33 cellular contexts compared by ENCODE assay signal in the genomic region with DNA sequence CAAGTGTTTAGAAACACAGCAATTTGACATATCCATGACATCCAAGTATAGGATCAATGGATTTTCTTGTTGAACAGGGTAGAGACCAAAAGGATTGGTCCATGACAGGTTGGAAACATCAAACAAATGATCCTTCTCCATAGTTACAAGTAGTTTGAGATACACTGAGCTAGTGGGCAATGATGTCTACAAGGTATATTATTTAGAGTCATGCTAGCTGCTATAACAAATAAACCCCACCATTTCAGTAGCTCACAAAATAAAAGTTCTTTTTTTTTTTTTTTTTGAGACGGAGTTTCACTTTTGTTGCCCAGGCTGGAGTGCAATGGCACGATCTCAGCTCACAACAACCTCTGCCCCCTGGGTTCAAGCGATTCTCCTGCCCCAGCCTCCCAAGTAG. TPM values are rescaled to one million over a fixed set of nuclear protein-coding genes. Genes with fewer than 3 reads are reported as not detected.
"Had no signal": no experiment of that assay in that cellular context is flagged by ENCODE, and none has a peak within 500 bp of the region (broad histone marks: within the 10 kb centered on the region; RNA-seq: fewer than 3 reads in every experiment).

No MANE protein-coding gene starts in this region.

- H3K27ac Mint-ChIP-seq: effector memory CD8-positive, alpha-beta T cell; endodermal cell; mesothelial cell of epicardium had no signal

- H3K4me3 ChIP-seq: colonic mucosa, esophagus squamous epithelium, gastrocnemius medialis, heart right ventricle, left lung, lower lobe of right lung, mucosa of descending colon had no signal

- ATAC-seq: effector memory CD8-positive, alpha-beta T cell; esophagus mucosa; gastrocnemius medialis; heart right ventricle; left cardiac atrium; left lung; left ventricle myocardium superior; lower lobe of right lung; mucosa of descending colon had no signal

- H3K36me3 Mint-ChIP-seq: mesothelial cell of epicardium had no signal

- H3K27ac ChIP-seq: colonic mucosa, epithelial cell of prostate, esophagus squamous epithelium, gastrocnemius medialis, heart right ventricle, left lung, lower lobe of right lung had no signal

- H3K36me3 ChIP-seq: colonic mucosa, esophagus squamous epithelium, gastrocnemius medialis, heart right ventricle, left lung, lower lobe of right lung had no signal

- H3K4me1 Mint-ChIP-seq: endodermal cell, mesothelial cell of epicardium had no signal

- FAIRE-seq: endometrium, islet of Langerhans, keratinocyte had no signal

- H3K4me1 ChIP-seq: colonic mucosa had no signal

- H3K27me3 Mint-ChIP-seq: effector memory CD8-positive, alpha-beta T cell had no signal

- H3K9me3 ChIP-seq: colonic mucosa, gastrocnemius medialis had no signal

- H3K27me3 ChIP-seq: colonic mucosa, esophagus squamous epithelium, gastrocnemius medialis, heart right ventricle, left lung had no signal

- DNase-seq: colonic mucosa; cortex of kidney; effector CD8-positive, alpha-beta T cell; effector memory CD8-positive, alpha-beta T cell; endodermal cell; erythroblast; esophagus squamous epithelium; foreskin melanocyte; gastrocnemius medialis; glutamatergic neuron; head of caudate nucleus; heart right ventricle; hippocampal formation; left cardiac atrium; left lung; left ventricle myocardium superior; lower lobe of right lung; mesenchymal stem cell; mucosa of descending colon had no signal

- H3K4me3 Mint-ChIP-seq: dendritic cell treated with granulocyte-macrophage colony-stimulating factor and Interleukin-4, amounts not matched to agents 40 ng/mL and 50 ng/mL, for 4 days; effector memory CD8-positive, alpha-beta T cell; endodermal cell; mesothelial cell of epicardium had no signal

RNA-seq across cellular contexts. Expression of a gene that starts 21.7 kb away (rescaled TPM):
- total RNA-seq: colonic mucosa, dermis microvascular lymphatic vessel endothelial cell, endodermal cell, esophagus mucosa, esophagus squamous epithelium, gastrocnemius medialis, glomerular endothelial cell, heart right ventricle, kidney epithelial cell, left cardiac atrium, left lung, left ventricle myocardium superior, lower leg skin, lower lobe of right lung, lung microvascular endothelial cell, mesenteric fat pad, mesothelial cell of epicardium, mucosa of descending colon, myocyte had no signal
- polyA plus RNA-seq: heart right ventricle, keratinocyte had no signal

RNA-seq across cellular contexts. Expression of a gene that starts 33.9 kb away (rescaled TPM):
- total RNA-seq: kidney epithelial cell, myocyte had no signal
